8 cellular contexts compared by ENCODE assay signal in genomic region chr3:19945405-19946290, GRCh38. TPM values are rescaled to one million over a fixed set of nuclear protein-coding genes. Genes with fewer than 3 reads are reported as not detected.
DNase-seq lines count a peak whose midpoint lies in the region; ATAC-seq and TF ChIP-seq lines count a peak whose summit lies in the region.

No MANE protein-coding gene starts in this region.

- H3K27me3 Mint-ChIP-seq in brain, result peaks cover 5% of the 10 kb centered on the region

- TF ChIP-seq CTCF in BJ (IDR thresholded peaks at IDR 0.05; ENCODE audit: insufficient read depth, low read depth, low read length) (no peak), brain (conservative IDR thresholded peaks at IDR 0.05) (no peak), mucosa of descending colon (IDR thresholded peaks at IDR 0.05) (no peak)

- H3K9me3 ChIP-seq in KOPT-K1 (ENCODE audit: insufficient read depth, low read length, poor library complexity, severe bottlenecking) (no peaks in the 10 kb centered on the region), mucosa of descending colon (no peaks in the 10 kb centered on the region)

- H3K4me3 Mint-ChIP-seq in brain, result peak overlapping the region; percentile 93 to 99 (median 97)

- peaks cover 42% of the 10 kb centered on the region for H3K4me1 Mint-ChIP-seq in brain

- peak overlapping the region; percentile 78 for H3K27ac ChIP-seq in KOPT-K1 (ENCODE audit: low read depth, low read length, poor library complexity, severe bottlenecking)

- peaks cover 20% of the 10 kb centered on the region for H3K36me3 Mint-ChIP-seq in brain

- POLR2A ChIA-PET in BJ (lab: Charles Lee), result interaction anchor here (0.7 kb wide), 1 partner anchor 47 kb away, joined by 3 read pairs; no protein-coding TSS in a partner anchor

- H3K36me3 ChIP-seq in BJ (ENCODE audit: control insufficient read depth, insufficient read depth, low read length) (no peaks in the 10 kb centered on the region), KOPT-K1 (ENCODE audit: insufficient read depth, low read length) (peaks cover 9% of the 10 kb centered on the region), mucosa of descending colon (ENCODE audit: low read depth) (no peaks in the 10 kb centered on the region)

- DNase-seq in BJ (ENCODE audit: low read depth), result no peak
- peak in 2 of 3 donors; percentile 45 to 69 for DNase-seq in mucosa of descending colon
- DNase-seq in SK-N-DZ (ENCODE audit: low spot score), result no peak
- no peak for DNase-seq in UCSD-AML1 (lab: John Stamatoyannopoulos, UW; ENCODE audit: unreplicated experiment)
- no peak for DNase-seq in NCI-H69 (lab: John Stamatoyannopoulos, UW)

- intact Hi-C loops in mucosa of descending colon (cut with DNase I, micrococcal nuclease), result loop anchor here in 1 of 2 donors (10.0 kb wide), 1 partner anchor 99 kb away; the partner anchor contains the start of gene KAT2B

- CTCF ChIA-PET in BJ (lab: Yijun Ruan, JAX), result no interaction called here

- peaks cover 0 to 6% (median 3%) of the 10 kb centered on the region in 5 experiments for H3K9me3 Mint-ChIP-seq in brain

- ATAC-seq in mucosa of descending colon (peak; percentile 52), GM19351 (IDR thresholded peaks at IDR 0.05; ENCODE audit: unreplicated experiment) (no peak)

- H3K27ac Mint-ChIP-seq in brain, result peak overlapping the region; percentile 98 to 100 (median 99)

- no peaks in the 10 kb centered on the region for H3K27me3 ChIP-seq in BJ (ENCODE audit: control insufficient read depth, insufficient read depth, low read length)

- H3K4me1 ChIP-seq in mucosa of descending colon (ENCODE audit: low read depth), result peaks cover 19% of the 10 kb centered on the region

- peak overlapping the region; percentile 74 for H3K4me3 ChIP-seq in BJ (ENCODE audit: low read depth, low read length)
- peak overlapping the region; percentile 97 for H3K4me3 ChIP-seq in mucosa of descending colon

RNA-seq across cellular contexts. Expression of gene RAB5A, which starts 1.2 kb away (rescaled TPM):
- polyA plus RNA-seq in BJ (2011; rRNA removed) (29.8 and 36.0 TPM in 2 replicates), brain (ENCODE audit: insufficient read depth, low read depth, low replicate concordance) (27.9 TPM)
- 13.5 and 14.5 TPM in 2 replicates for polyA minus RNA-seq in BJ (2011; rRNA and poly(A)+ RNA removed)
- total RNA-seq in mucosa of descending colon, result 10 to 100 TPM; 68.6 to 73.4 (median 69.2) TPM
- 30.3 and 31.4 TPM in 2 replicates for polyA plus RNA-seq in SK-N-DZ (2014; cell fraction: cytosol; rRNA removed)
- polyA plus RNA-seq in SK-N-DZ (2014; cell fraction: nucleus; rRNA removed), result 13.4 and 20.1 TPM in 2 replicates

RNA-seq across cellular contexts. Expression of gene EFHB, which starts 11.6 kb away (rescaled TPM):
- polyA plus RNA-seq in BJ (2011; rRNA removed) (0.29 and 0.42 TPM in 2 replicates), brain (ENCODE audit: insufficient read depth, low read depth, low replicate concordance) (2.4 TPM)
- polyA minus RNA-seq in BJ (2011; rRNA and poly(A)+ RNA removed), result 0.43 and 2.8 TPM in 2 replicates
- total RNA-seq in mucosa of descending colon, result 1 to 10 TPM in 1 of 3 donors, not detected in 2; 1.1 TPM
- polyA plus RNA-seq in SK-N-DZ (2014; cell fraction: cytosol; rRNA removed), result 0.08 and 0.34 TPM in 2 replicates
- 0.05 TPM in 1 of 2 replicates, not detected in the other for polyA plus RNA-seq in SK-N-DZ (2014; cell fraction: nucleus; rRNA removed)

Comparison
In these comparisons a context has a peak if more than half of its experiments do, and no peak if none do; other contexts are left out.
1. DNase-seq: peak in mucosa of descending colon (2 of 3); none in BJ (single experiment), SK-N-DZ (single experiment), UCSD-AML1 (single experiment) and NCI-H69 (single experiment).